In genomic region chr5:177301503-177302165, GRCh38 we compare ENCODE assay signal across 8 cellular contexts. TPM values are rescaled to one million over a fixed set of nuclear protein-coding genes. Genes with fewer than 3 reads are reported as not detected.
DNase-seq lines count a peak whose midpoint lies in the region; ATAC-seq, FAIRE-seq and TF ChIP-seq lines count a peak whose summit lies in the region.

No MANE protein-coding gene starts in this region.

- no peak for TF ChIP-seq POLR2A in K562 (conservative IDR thresholded peaks at IDR 0.05)

- peak in 1 of 2 experiments; percentile 33 for DNase-seq in Caco-2
- peak; percentile 48 for DNase-seq in M059J (ENCODE audit: low read depth)
- DNase-seq in K562 (ENCODE audit: extremely low read depth in 1 of 4, low spot score in 3 of 4) = no peak
- DNase-seq in natural killer cell = no peak
- DNase-seq in globus pallidus (ENCODE audit: low spot score) = no peak
- DNase-seq in SHP77 (lab: John Stamatoyannopoulos, UW) = no peak
- DNase-seq in SJCRH30 = no peak
- DNase-seq in GM10266 (ENCODE audit: extremely low spot score) = no peak

- H3K4me3 Mint-ChIP-seq in Caco-2 (ENCODE audit: unreplicated experiment) = peak overlapping the region; percentile 94
- H3K4me3 Mint-ChIP-seq in natural killer cell = peak overlapping the region; percentile 92

- peak overlapping the region; percentile 93 to 99; a peak in 3 of 4 replicates for H3K9ac ChIP-seq in K562 (ENCODE audit: insufficient read depth in 1 of 2, low read depth in 2 of 2, low read length in 2 of 2)

- no peak overlapping the region for H2AFZ ChIP-seq in K562 (ENCODE audit: low read depth, low read length)

- H3K27me3 ChIP-seq in Caco-2 (replicated peaks; ENCODE audit: control insufficient read depth, insufficient read depth, low read length) (no peaks in the 10 kb centered on the region), K562 (ENCODE audit: control insufficient read depth in 2 of 2, insufficient read depth in 2 of 2, low read length in 2 of 2) (no peaks in the 10 kb centered on the region), SJCRH30 (no peaks in the 10 kb centered on the region)

- 0 out of 3 replicates have a peak overlapping the region, but pooled peaks have one; percentile 89 for H3K27ac ChIP-seq in K562 (ENCODE audit: extremely low read depth, low read depth, low read length)
- H3K27ac ChIP-seq in SJCRH30 = no peak overlapping the region

- no peak for TF ChIP-seq CTCF in Caco-2 (IDR thresholded peaks at IDR 0.05; ENCODE audit: insufficient read depth in 1 of 2, low read depth in 1 of 2, low read length in 1 of 2, severe bottlenecking in 1 of 2, unreplicated experiment in 1 of 2)
- TF ChIP-seq CTCF in K562 (IDR thresholded peaks at IDR 0.05 in 2 of 3, conservative IDR thresholded peaks at IDR 0.05 in 1 of 3; ENCODE audit: insufficient read depth in 2 of 3, low read depth in 1 of 3, low read length in 3 of 3) = no peak
- no peak for TF ChIP-seq CTCF in natural killer cell (IDR thresholded peaks at IDR 0.05)
- TF ChIP-seq CTCF in GM10266 (IDR thresholded peaks at IDR 0.05; ENCODE audit: control insufficient read depth, insufficient read depth, low read depth, missing control alignments) = no peak

- H3K36me3 Mint-ChIP-seq in Caco-2 (ENCODE audit: insufficient read depth, unreplicated experiment) (peaks cover 74% of the 10 kb centered on the region), natural killer cell (no peaks in the 10 kb centered on the region)

- H3K9me3 ChIP-seq in Caco-2 = no peaks in the 10 kb centered on the region
- no peaks in the 10 kb centered on the region for H3K9me3 ChIP-seq in K562 (replicated peaks; ENCODE audit: control insufficient read depth, insufficient read depth, low read depth, low read length)
- no peaks in the 10 kb centered on the region for H3K9me3 ChIP-seq in SJCRH30 (replicated peaks)

- peaks cover 10% of the 10 kb centered on the region for H4K20me1 ChIP-seq in K562 (replicated peaks; ENCODE audit: control insufficient read depth, insufficient read depth, low read length)

- H3K4me1 Mint-ChIP-seq in Caco-2 (ENCODE audit: low read depth, unreplicated experiment) (peaks cover 21% of the 10 kb centered on the region), natural killer cell (peaks cover 73 to 81% of the 10 kb centered on the region in 2 donors)

- H3K9me1 ChIP-seq in K562 (ENCODE audit: control insufficient read depth, insufficient read depth, low read length) = no peaks in the 10 kb centered on the region

- H3K79me2 ChIP-seq in K562 (ENCODE audit: control insufficient read depth, insufficient read depth, low read length) = peaks cover 48% of the 10 kb centered on the region

- POLR2A ChIA-PET in Caco-2 (lab: Charles Lee) (interaction anchor here (0.5 to 0.6 kb wide), 2 partner anchors 29 to 84 kb away, joined by 4 to 6 read pairs; no protein-coding TSS in a partner anchor), K562 (lab: Yijun Ruan, JAX) (interaction anchor here (0.7 to 1.9 kb wide), 10 partner anchors 9 to 192 kb away, joined by 3 to 9 read pairs (median 4); partner anchors contain the start of gene MXD3)

- CTCF ChIA-PET in Caco-2 (lab: Charles Lee) (interaction anchor here (2.2 to 2.4 kb wide), 2 partner anchors 8 to 188 kb away, joined by 11 to 13 read pairs; no protein-coding TSS in a partner anchor), K562 (lab: Yijun Ruan, JAX; ENCODE audit: low intra/inter-chr PET ratio) (no interaction called here)

- H3K27me3 Mint-ChIP-seq in Caco-2 (ENCODE audit: insufficient read depth, unreplicated experiment) = no peaks in the 10 kb centered on the region
- no peaks in the 10 kb centered on the region for H3K27me3 Mint-ChIP-seq in natural killer cell (ENCODE audit: low read depth in 2 of 2)

- H3K9me3 Mint-ChIP-seq in Caco-2 (ENCODE audit: unreplicated experiment) = no peaks in the 10 kb centered on the region
- H3K9me3 Mint-ChIP-seq in natural killer cell = no peaks in the 10 kb centered on the region

- intact Hi-C loops in Caco-2 (cut with micrococcal nuclease; ENCODE audit: unreplicated experiment) = loop anchor here (1.0 kb wide), 1 partner anchor 187 kb away; no protein-coding TSS in a partner anchor
- intact Hi-C loops in K562 (cut with micrococcal nuclease) = loop anchor here (5.0 kb wide), 1 partner anchor 169 kb away; the partner anchor contains the start of gene NSD1
- intact Hi-C loops in natural killer cell (cut with micrococcal nuclease) = loop anchor here (5.0 kb wide), 2 partner anchors 156 to 189 kb away; no protein-coding TSS in a partner anchor

- TF ChIP-seq RAD21 in K562 (CRISPR knock-in tag; conservative IDR thresholded peaks at IDR 0.05 in 1 of 2, IDR thresholded peaks at IDR 0.05 in 1 of 2) = no peak

- H3K4me1 ChIP-seq in Caco-2 (peaks cover 29% of the 10 kb centered on the region), K562 (replicated peaks in 1 of 2; ENCODE audit: control insufficient read depth in 2 of 2, insufficient read depth in 2 of 2, low read length in 2 of 2) (peaks cover 23 to 29% of the 10 kb centered on the region in 2 experiments), SJCRH30 (peaks cover 13% of the 10 kb centered on the region)

- no TSS peak for BruUV-seq in Caco-2 (replicated peaks; lab: Mats Ljungman, UMichigan)
- no TSS peak for BruUV-seq in K562 (replicated peaks; lab: Mats Ljungman, UMichigan)

- H3K27ac Mint-ChIP-seq in Caco-2 (ENCODE audit: unreplicated experiment) (peak overlapping the region; percentile 94), natural killer cell (peak overlapping the region; percentile 89 to 96)

- TF ChIP-seq EP300 in K562 (IDR thresholded peaks at IDR 0.05; ENCODE audit: low read length) = no peak

- ATAC-seq in K562 (no peak), natural killer cell (no peak)

- FAIRE-seq in K562 (lab: Jason Lieb, UNC) = no peak

- in situ Hi-C loops in K562 (cut with MboI) = no loop called here

- peak overlapping the region; percentile 94 for H3K4me2 ChIP-seq in K562 (ENCODE audit: insufficient read depth, low read length)

- H3K4me3 ChIP-seq in Caco-2 (ENCODE audit: low read depth, low read length) (no peak overlapping the region), K562 (peak overlapping the region; percentile 88; the same call in 1 of the 2 replicates), SJCRH30 (no peak overlapping the region)

- WGBS in K562 (ENCODE audit: insufficient coverage, low coverage, missing lambda C conversion rate) = 85% methylated on average over 7 of the region's 7 CpGs

- H3K36me3 ChIP-seq in Caco-2 (ENCODE audit: control insufficient read depth, insufficient read depth, low read length) (peaks cover 7% of the 10 kb centered on the region), K562 (ENCODE audit: control insufficient read depth, insufficient read depth, low read length) (peaks cover 60% of the 10 kb centered on the region), SJCRH30 (peaks cover 18% of the 10 kb centered on the region)

RNA-seq across cellular contexts. Expression of gene RAB24, which starts 1.9 kb away (rescaled TPM):
- 29.9 and 31.7 TPM in 2 replicates for total RNA-seq in Caco-2 (2022)
- 8.2 and 17.0 TPM in 2 replicates for total RNA-seq in M059J (2014; rRNA removed; shearing (Covaris generic))
- 54.0 and 133 TPM in 2 replicates for total RNA-seq in K562 (2011; cell fraction: chromatin; rRNA removed; ENCODE audit: low replicate concordance)
- 129 and 138 TPM in 2 replicates for total RNA-seq in K562 (2011; cell fraction: nucleolus; rRNA removed)
- total RNA-seq in K562 (2011; cell fraction: nucleoplasm; rRNA removed) = 74.5 and 88.1 TPM in 2 replicates
- total RNA-seq in K562 (2014; rRNA removed) = 61.1 and 72.5 TPM in 2 replicates
- total RNA-seq in K562 (2014; rRNA removed; fragmentation: Illumina TruSeq; extraction: Trizol) = 16.8 and 21.2 TPM in 2 replicates
- 21.1 and 22.2 TPM in 2 replicates for total RNA-seq in K562 (2015; rRNA removed; fragmentation: Illumina TruSeq; extraction: Trizol)
- total RNA-seq in K562 (2021) = 52.5 and 56.7 TPM in 2 replicates
- 70.4 and 85.1 TPM in 2 replicates for polyA plus RNA-seq in K562 (2011; rRNA removed)
- polyA plus RNA-seq in K562 (2011; cell fraction: cytosol; rRNA removed) = 83.0 and 103 TPM in 2 replicates
- 376 and 417 TPM in 2 replicates for polyA plus RNA-seq in K562 (2011; cell fraction: nucleus; rRNA removed)
- polyA plus RNA-seq in K562 (2012) = 48.9 and 65.7 TPM in 2 replicates
- 34.8 and 40.4 TPM in 2 replicates for polyA plus RNA-seq in K562 (2014; fragmentation: Illumina TruSeq; extraction: Trizol)
- polyA plus RNA-seq in K562 (2014; fragmentation: Nextera tagmentation; extraction: Ambion mirVana) = 10 to 100 TPM; 13.9 to 15.7 TPM
- 107 TPM in 2 replicates for polyA plus RNA-seq in K562 (2014; rRNA removed)
- polyA minus RNA-seq in K562 (2011; rRNA and poly(A)+ RNA removed) = 15.0 and 17.4 TPM in 2 replicates
- 10.5 and 14.7 TPM in 2 replicates for polyA minus RNA-seq in K562 (2011; cell fraction: cytosol; rRNA and poly(A)+ RNA removed)
- 32.3 and 39.1 TPM in 2 replicates for polyA minus RNA-seq in K562 (2011; cell fraction: nucleus; rRNA and poly(A)+ RNA removed)
- total RNA-seq in natural killer cell = 10 to 100 TPM; 42.5 to 55.4 (median 49.5) TPM
- 24.1 and 25.4 TPM in 2 replicates for total RNA-seq in SJCRH30 (2014; rRNA removed; shearing (Covaris generic))

RNA-seq across cellular contexts. Expression of gene PRELID1, which starts 2.0 kb away (rescaled TPM):
- total RNA-seq in Caco-2 (2022) = 201 and 229 TPM in 2 replicates
- total RNA-seq in M059J (2014; rRNA removed; shearing (Covaris generic)) = 238 and 249 TPM in 2 replicates
- total RNA-seq in K562 (2011; cell fraction: chromatin; rRNA removed; ENCODE audit: low replicate concordance) = 48.2 and 87.9 TPM in 2 replicates
- total RNA-seq in K562 (2011; cell fraction: nucleolus; rRNA removed) = 113 and 136 TPM in 2 replicates
- 88.0 and 98.6 TPM in 2 replicates for total RNA-seq in K562 (2011; cell fraction: nucleoplasm; rRNA removed)
- 330 and 397 TPM in 2 replicates for total RNA-seq in K562 (2014; rRNA removed)
- 240 and 288 TPM in 2 replicates for total RNA-seq in K562 (2014; rRNA removed; fragmentation: Illumina TruSeq; extraction: Trizol)
- 336 and 342 TPM in 2 replicates for total RNA-seq in K562 (2015; rRNA removed; fragmentation: Illumina TruSeq; extraction: Trizol)
- total RNA-seq in K562 (2021) = 357 and 376 TPM in 2 replicates
- 306 and 340 TPM in 2 replicates for polyA plus RNA-seq in K562 (2011; rRNA removed)
- polyA plus RNA-seq in K562 (2011; cell fraction: cytosol; rRNA removed) = 419 and 903 TPM in 2 replicates
- polyA plus RNA-seq in K562 (2011; cell fraction: nucleus; rRNA removed) = 140 and 180 TPM in 2 replicates
- 250 and 264 TPM in 2 replicates for polyA plus RNA-seq in K562 (2012)
- polyA plus RNA-seq in K562 (2014; fragmentation: Illumina TruSeq; extraction: Trizol) = 313 and 379 TPM in 2 replicates
- polyA plus RNA-seq in K562 (2014; fragmentation: Nextera tagmentation; extraction: Ambion mirVana) = 10 to 100 TPM; 40.1 to 63.7 TPM
- 484 and 583 TPM in 2 replicates for polyA plus RNA-seq in K562 (2014; rRNA removed)
- polyA minus RNA-seq in K562 (2011; rRNA and poly(A)+ RNA removed) = 122 and 169 TPM in 2 replicates
- 115 and 142 TPM in 2 replicates for polyA minus RNA-seq in K562 (2011; cell fraction: cytosol; rRNA and poly(A)+ RNA removed)
- polyA minus RNA-seq in K562 (2011; cell fraction: nucleus; rRNA and poly(A)+ RNA removed) = 52.6 and 54.7 TPM in 2 replicates
- total RNA-seq in natural killer cell = 10 to 100 TPM; 76.6 to 99.3 (median 91.6) TPM
- 226 and 259 TPM in 2 replicates for total RNA-seq in SJCRH30 (2014; rRNA removed; shearing (Covaris generic))

RNA-seq across cellular contexts. Expression of gene MXD3, which starts 10.1 kb away (rescaled TPM):
- total RNA-seq in Caco-2 (2022) (19.8 and 20.6 TPM in 2 replicates), K562 (2014; rRNA removed) (18.2 and 19.5 TPM in 2 replicates), K562 (2014; rRNA removed; fragmentation: Illumina TruSeq; extraction: Trizol) (0.65 and 0.83 TPM in 2 replicates), K562 (2015; rRNA removed; fragmentation: Illumina TruSeq; extraction: Trizol) (4.5 and 6.1 TPM in 2 replicates), K562 (2021) (12.0 and 16.2 TPM in 2 replicates), natural killer cell (10 to 100 TPM; 10.9 to 15.0 (median 15.0) TPM)
- 29.7 and 36.1 TPM in 2 replicates for total RNA-seq in M059J (2014; rRNA removed; shearing (Covaris generic))
- total RNA-seq in K562 (2011; cell fraction: chromatin; rRNA removed; ENCODE audit: low replicate concordance) = 16.1 and 35.8 TPM in 2 replicates
- 30.9 and 32.9 TPM in 2 replicates for total RNA-seq in K562 (2011; cell fraction: nucleolus; rRNA removed)
- 25.8 and 34.4 TPM in 2 replicates for total RNA-seq in K562 (2011; cell fraction: nucleoplasm; rRNA removed)
- polyA plus RNA-seq in K562 (2011; rRNA removed) (5.2 and 13.6 TPM in 2 replicates), K562 (2014; fragmentation: Illumina TruSeq; extraction: Trizol) (1.8 and 4.5 TPM in 2 replicates), K562 (2014; fragmentation: Nextera tagmentation; extraction: Ambion mirVana) (under 1 TPM; 0.28 to 0.59 TPM), K562 (2014; rRNA removed) (22.8 and 24.8 TPM in 2 replicates)
- 9.9 and 15.2 TPM in 2 replicates for polyA plus RNA-seq in K562 (2011; cell fraction: cytosol; rRNA removed)
- polyA plus RNA-seq in K562 (2011; cell fraction: nucleus; rRNA removed) = 81.7 and 87.5 TPM in 2 replicates
- 9.2 and 20.7 TPM in 2 replicates for polyA plus RNA-seq in K562 (2012)
- polyA minus RNA-seq in K562 (2011; rRNA and poly(A)+ RNA removed) = 1.8 and 1.9 TPM in 2 replicates
- polyA minus RNA-seq in K562 (2011; cell fraction: cytosol; rRNA and poly(A)+ RNA removed) = 1.2 and 4.6 TPM in 2 replicates
- 12.3 and 14.9 TPM in 2 replicates for polyA minus RNA-seq in K562 (2011; cell fraction: nucleus; rRNA and poly(A)+ RNA removed)
- total RNA-seq in SJCRH30 (2014; rRNA removed; shearing (Covaris generic)) = 36.6 and 37.6 TPM in 2 replicates

RNA-seq across cellular contexts. Expression of gene LMAN2, which starts 49.8 kb away (rescaled TPM):
- total RNA-seq in Caco-2 (2022) (240 and 241 TPM in 2 replicates), K562 (2014; rRNA removed) (200 and 216 TPM in 2 replicates), K562 (2014; rRNA removed; fragmentation: Illumina TruSeq; extraction: Trizol) (69.3 and 110 TPM in 2 replicates), K562 (2015; rRNA removed; fragmentation: Illumina TruSeq; extraction: Trizol) (179 and 196 TPM in 2 replicates), K562 (2021) (130 and 136 TPM in 2 replicates), natural killer cell (100 to 1,000 TPM; 112 to 124 (median 114) TPM)
- 443 and 538 TPM in 2 replicates for total RNA-seq in M059J (2014; rRNA removed; shearing (Covaris generic))
- 108 and 260 TPM in 2 replicates for total RNA-seq in K562 (2011; cell fraction: chromatin; rRNA removed; ENCODE audit: low replicate concordance)
- total RNA-seq in K562 (2011; cell fraction: nucleolus; rRNA removed) = 422 and 429 TPM in 2 replicates
- total RNA-seq in K562 (2011; cell fraction: nucleoplasm; rRNA removed) = 240 and 283 TPM in 2 replicates
- polyA plus RNA-seq in K562 (2011; rRNA removed) (119 and 150 TPM in 2 replicates), K562 (2014; fragmentation: Illumina TruSeq; extraction: Trizol) (241 and 254 TPM in 2 replicates), K562 (2014; fragmentation: Nextera tagmentation; extraction: Ambion mirVana) (1 to 10 TPM; 2.7 to 8.5 TPM), K562 (2014; rRNA removed) (196 and 235 TPM in 2 replicates)
- 299 and 407 TPM in 2 replicates for polyA plus RNA-seq in K562 (2011; cell fraction: cytosol; rRNA removed)
- polyA plus RNA-seq in K562 (2011; cell fraction: nucleus; rRNA removed) = 207 and 224 TPM in 2 replicates
- 176 and 216 TPM in 2 replicates for polyA plus RNA-seq in K562 (2012)
- 113 and 151 TPM in 2 replicates for polyA minus RNA-seq in K562 (2011; rRNA and poly(A)+ RNA removed)
- 150 and 163 TPM in 2 replicates for polyA minus RNA-seq in K562 (2011; cell fraction: cytosol; rRNA and poly(A)+ RNA removed)
- polyA minus RNA-seq in K562 (2011; cell fraction: nucleus; rRNA and poly(A)+ RNA removed) = 76.1 and 108 TPM in 2 replicates
- total RNA-seq in SJCRH30 (2014; rRNA removed; shearing (Covaris generic)) = 144 and 156 TPM in 2 replicates

RNA-seq across cellular contexts. Expression of gene RGS14, which starts 56.1 kb away (rescaled TPM):
- total RNA-seq in Caco-2 (2022) (15.2 and 16.7 TPM in 2 replicates), K562 (2014; rRNA removed) (63.1 and 86.1 TPM in 2 replicates), K562 (2014; rRNA removed; fragmentation: Illumina TruSeq; extraction: Trizol) (6.3 and 10.5 TPM in 2 replicates), K562 (2015; rRNA removed; fragmentation: Illumina TruSeq; extraction: Trizol) (34.5 and 38.8 TPM in 2 replicates), K562 (2021) (50.3 and 55.4 TPM in 2 replicates), natural killer cell (10 to 100 TPM; 57.3 to 87.0 (median 66.1) TPM)
- 9.8 and 11.5 TPM in 2 replicates for total RNA-seq in M059J (2014; rRNA removed; shearing (Covaris generic))
- total RNA-seq in K562 (2011; cell fraction: chromatin; rRNA removed; ENCODE audit: low replicate concordance) = 35.8 and 98.9 TPM in 2 replicates
- 87.6 and 104 TPM in 2 replicates for total RNA-seq in K562 (2011; cell fraction: nucleolus; rRNA removed)
- total RNA-seq in K562 (2011; cell fraction: nucleoplasm; rRNA removed) = 52.4 and 57.0 TPM in 2 replicates
- polyA plus RNA-seq in K562 (2011; rRNA removed) (21.2 and 40.8 TPM in 2 replicates), K562 (2014; fragmentation: Illumina TruSeq; extraction: Trizol) (42.0 and 46.3 TPM in 2 replicates), K562 (2014; fragmentation: Nextera tagmentation; extraction: Ambion mirVana) (1 to 10 TPM in 1 of 2 experiments, under 1 TPM in 1; 0.28 to 1.3 TPM), K562 (2014; rRNA removed) (75.9 and 101 TPM in 2 replicates)
- polyA plus RNA-seq in K562 (2011; cell fraction: cytosol; rRNA removed) = 54.2 and 98.9 TPM in 2 replicates
- polyA plus RNA-seq in K562 (2011; cell fraction: nucleus; rRNA removed) = 174 and 232 TPM in 2 replicates
- polyA plus RNA-seq in K562 (2012) = 40.9 and 53.0 TPM in 2 replicates
- polyA minus RNA-seq in K562 (2011; rRNA and poly(A)+ RNA removed) = 11.5 and 13.6 TPM in 2 replicates
- polyA minus RNA-seq in K562 (2011; cell fraction: cytosol; rRNA and poly(A)+ RNA removed) = 20.3 and 24.8 TPM in 2 replicates
- polyA minus RNA-seq in K562 (2011; cell fraction: nucleus; rRNA and poly(A)+ RNA removed) = 49.7 and 64.5 TPM in 2 replicates
- total RNA-seq in SJCRH30 (2014; rRNA removed; shearing (Covaris generic)) = 4.0 and 4.8 TPM in 2 replicates
